In genomic region chr17:57268176-57268575, GRCh38 we compare ENCODE assay signal across 35 cellular contexts.
"Had no signal": no experiment of that assay in that cellular context is flagged by ENCODE, and none has a peak within 500 bp of the region (broad histone marks: within the 10 kb centered on the region; RNA-seq: fewer than 3 reads in every experiment).

No MANE protein-coding gene starts in this region.

- DNase-seq: activated CD4-positive, alpha-beta memory T cell treated with anti-CD3 and anti-CD28 coated beads, Interleukin-2, amount 10 ng/mL, durations not matched to agents 7 days and 5 days; activated CD4-positive, alpha-beta T cell treated with anti-CD3 and anti-CD28 coated beads for 1 hour; activated CD4-positive, alpha-beta T cell treated with anti-CD3 and anti-CD28 coated beads for 48 hours; activated CD4-positive, CD25-positive, alpha-beta regulatory T cell; activated CD8-positive, alpha-beta memory T cell treated with anti-CD3 and anti-CD28 coated beads for 24 hours; activated CD8-positive, alpha-beta memory T cell treated with anti-CD3 and anti-CD28 coated beads, Interleukin-2, amount 10 ng/mL, durations not matched to agents 7 days and 5 days; activated gamma-delta T cell; activated naive CD4-positive, alpha-beta T cell treated with Interleukin-2 at 50 U/mL for 16 hours; activated naive CD8-positive, alpha-beta T cell treated with anti-CD3 and anti-CD28 coated beads, Interleukin-2, amount 10 ng/mL, durations not matched to agents 7 days and 5 days; activated T-cell treated with anti-CD3 and anti-CD28 coated beads, Interleukin-2, amount 50 U/mL, for 1 hour; activated T-cell treated with anti-CD3 and anti-CD28 coated beads, Interleukin-2, amount 50 U/mL, for 72 hours; body of pancreas; NCI-H1105; NCI-H1436; NCI-H187; NCI-H2029 treated with DMSO at 0.1 percent for 48 hours; NCI-H2107; NCI-H2171; NCI-H510A; NCI-H526; NCI-H748 treated with DMSO at 0.1 percent for 48 hours; NK-92 treated with Interleukin-12 subunit alpha and Interleukin-12 subunit beta, amount 100 ng/mL, for 24 hours; PC-3; Peyer's patch; RPMI8226; SHP77 treated with DMSO at 0.1 percent for 48 hours; SW 1271; T-helper 1 cell; T1000; WERI-Rb-1 had no signal

- H3K9me3 Mint-ChIP-seq: activated CD4-positive, alpha-beta memory T cell treated with anti-CD3 and anti-CD28 coated beads, Interleukin-2, amount 10 ng/mL, durations not matched to agents 7 days and 5 days; activated naive CD4-positive, alpha-beta T cell treated with anti-CD3 and anti-CD28 coated beads, Interleukin-2, amount 50 U/mL, for 24 hours; activated naive CD8-positive, alpha-beta T cell treated with anti-CD3 and anti-CD28 coated beads, Interleukin-2, amount 10 ng/mL, durations not matched to agents 7 days and 5 days; activated T-cell treated with anti-CD3 and anti-CD28 coated beads, Interleukin-2, amount 50 U/mL, for 72 hours; activated T-helper 2 cell treated with anti-CD3 and anti-CD28 coated beads, Interferon-gamma antibody, Interleukin-2, Interleukin-4, amounts not matched to agents 10 μg/mL and 5 μg/mL and 100 μg/mL, durations not matched to agents 14 hours and 24 hours and 36 hours had no signal

- H3K27me3 ChIP-seq: body of pancreas, breast epithelium, Peyer's patch had no signal

- H3K9me3 ChIP-seq: body of pancreas, breast epithelium, Peyer's patch had no signal

- H3K4me1 ChIP-seq: body of pancreas, breast epithelium, Peyer's patch had no signal

- H3K4me3 ChIP-seq: body of pancreas, breast epithelium, K562, Peyer's patch had no signal

- H3K27ac Mint-ChIP-seq: activated CD4-positive, alpha-beta memory T cell treated with anti-CD3 and anti-CD28 coated beads, Interleukin-2, amount 10 ng/mL, durations not matched to agents 7 days and 5 days; activated CD8-positive, alpha-beta memory T cell treated with anti-CD3 and anti-CD28 coated beads, Interleukin-2, amount 10 ng/mL, durations not matched to agents 7 days and 5 days; activated naive CD4-positive, alpha-beta T cell treated with anti-CD3 and anti-CD28 coated beads, Interleukin-2, amount 50 U/mL, for 24 hours; activated naive CD8-positive, alpha-beta T cell treated with anti-CD3 and anti-CD28 coated beads, Interleukin-2, amount 10 ng/mL, durations not matched to agents 7 days and 5 days; activated T-cell treated with anti-CD3 and anti-CD28 coated beads, Interleukin-2, amount 50 U/mL, for 72 hours; activated T-helper 2 cell treated with anti-CD3 and anti-CD28 coated beads, Interferon-gamma antibody, Interleukin-2, Interleukin-4, amounts not matched to agents 10 μg/mL and 5 μg/mL and 100 μg/mL, durations not matched to agents 14 hours and 24 hours and 36 hours had no signal

- H3K27me3 Mint-ChIP-seq: activated CD4-positive, alpha-beta memory T cell treated with anti-CD3 and anti-CD28 coated beads, Interleukin-2, amount 10 ng/mL, durations not matched to agents 7 days and 5 days; activated CD8-positive, alpha-beta memory T cell treated with anti-CD3 and anti-CD28 coated beads, Interleukin-2, amount 10 ng/mL, durations not matched to agents 7 days and 5 days; activated naive CD4-positive, alpha-beta T cell treated with anti-CD3 and anti-CD28 coated beads, Interleukin-2, amount 50 U/mL, for 24 hours; activated naive CD8-positive, alpha-beta T cell treated with anti-CD3 and anti-CD28 coated beads, Interleukin-2, amount 10 ng/mL, durations not matched to agents 7 days and 5 days had no signal

- H3K36me3 ChIP-seq: breast epithelium, Peyer's patch had no signal

- ATAC-seq: activated CD8-positive, alpha-beta memory T cell treated with anti-CD3 and anti-CD28 coated beads, Interleukin-2, amount 10 ng/mL, durations not matched to agents 7 days and 5 days; activated T-cell treated with anti-CD3 and anti-CD28 coated beads, Interleukin-2, amount 50 U/mL, for 72 hours; body of pancreas; K562; PC-3 had no signal

- FAIRE-seq: astrocyte, K562 had no signal

- H3K4me3 Mint-ChIP-seq: activated CD4-positive, alpha-beta memory T cell treated with anti-CD3 and anti-CD28 coated beads, Interleukin-2, amount 10 ng/mL, durations not matched to agents 7 days and 5 days; activated CD8-positive, alpha-beta memory T cell treated with anti-CD3 and anti-CD28 coated beads, Interleukin-2, amount 10 ng/mL, durations not matched to agents 7 days and 5 days; activated naive CD4-positive, alpha-beta T cell treated with anti-CD3 and anti-CD28 coated beads, Interleukin-2, amount 50 U/mL, for 24 hours; activated naive CD8-positive, alpha-beta T cell treated with anti-CD3 and anti-CD28 coated beads, Interleukin-2, amount 10 ng/mL, durations not matched to agents 7 days and 5 days; activated T-cell treated with anti-CD3 and anti-CD28 coated beads, Interleukin-2, amount 50 U/mL, for 72 hours had no signal

- H3K27ac ChIP-seq: body of pancreas, breast epithelium, Peyer's patch, WERI-Rb-1 had no signal
